In the genomic region with DNA sequence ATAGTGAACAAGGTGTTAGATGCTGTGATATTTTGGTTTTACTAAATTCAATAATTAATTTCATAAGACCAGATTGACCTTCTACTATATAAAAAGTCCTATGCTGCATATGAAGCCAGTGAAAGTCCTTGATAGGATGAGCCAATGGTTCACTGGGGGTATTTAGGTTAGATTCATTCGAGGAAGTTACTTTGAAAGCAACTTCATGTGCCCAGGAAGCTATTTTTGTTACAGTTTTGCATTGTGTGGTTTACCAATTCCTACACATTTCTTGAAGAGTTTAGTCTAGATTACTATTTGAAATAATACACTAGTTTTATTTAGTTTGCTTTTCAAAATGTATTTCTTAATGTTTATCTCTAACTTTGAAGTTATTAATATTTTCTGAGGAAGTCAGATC, we compare ENCODE assay signal across 17 cellular contexts. TPM values are rescaled to one million over a fixed set of nuclear protein-coding genes. Genes with fewer than 3 reads are reported as not detected.
DNase-seq lines count a peak whose midpoint lies in the region; ATAC-seq lines count a peak whose summit lies in the region.
"Had no signal": no experiment of that assay in that cellular context is flagged by ENCODE, and none has a peak within 500 bp of the region (broad histone marks: within the 10 kb centered on the region; RNA-seq: fewer than 3 reads in every experiment).

No MANE protein-coding gene starts in this region.

- no CpG with 5 or more reads among the region's 1 CpG for WGBS in neuronal stem cell (ENCODE audit: extremely low coverage in 2 of 2, insufficient read length in 2 of 2, insufficient replicate concordance in 1 of 2), 2 donors

- no peaks in the 10 kb centered on the region for H3K79me1 ChIP-seq in neuronal stem cell (ENCODE audit: low read depth, low read length)

- H3K27ac ChIP-seq in neuronal stem cell (replicated peaks; ENCODE audit: low read length) = no peak overlapping the region
- H3K27ac ChIP-seq: cardiac muscle cell, SJCRH30, vagina had no signal

- peaks cover 0 to 2% of the 10 kb centered on the region in 2 donors for H3K9me3 ChIP-seq in neuronal stem cell (replicated peaks in 1 of 2; ENCODE audit: control insufficient read depth in 2 of 2, insufficient read depth in 1 of 2, low read depth in 1 of 2, low read length in 2 of 2)
- H3K9me3 ChIP-seq: SJCRH30, vagina had no signal

- H2AK5ac ChIP-seq in neuronal stem cell (ENCODE audit: low read depth, low read length) = no peak overlapping the region

- ATAC-seq in GM18909 (IDR thresholded peaks at IDR 0.05; ENCODE audit: poor library complexity, unreplicated experiment) (peak; percentile 29), GM21529 (IDR thresholded peaks at IDR 0.05; ENCODE audit: unreplicated experiment) (peak; percentile 52), HG03064 (IDR thresholded peaks at IDR 0.05; ENCODE audit: low read depth, unreplicated experiment) (peak; percentile 26)
- ATAC-seq: activated naive CD8-positive, alpha-beta T cell treated with anti-CD3 and anti-CD28 coated beads, Interleukin-2, amount 50 U/mL, for 24 hours had no signal

- H2BK15ac ChIP-seq in neuronal stem cell (ENCODE audit: low read length) = no peak overlapping the region

- no peak overlapping the region for H2BK12ac ChIP-seq in neuronal stem cell (ENCODE audit: low read length)

- H2AFZ ChIP-seq in neuronal stem cell (ENCODE audit: low read length) = peak overlapping the region; percentile 18

- H3K14ac ChIP-seq in neuronal stem cell (ENCODE audit: low read length) = no peak overlapping the region

- DNase-seq in neuronal stem cell (ENCODE audit: low spot score) (no peak), NCI-H1105 treated with DMSO at 0.1 percent for 48 hours (lab: John Stamatoyannopoulos, UW) (no peak), NCI-H2081 (lab: John Stamatoyannopoulos, UW) (no peak), NCI-H2227 treated with DMSO at 0.1 percent for 48 hours (lab: John Stamatoyannopoulos, UW) (no peak)
- DNase-seq: DMS 273 treated with DMSO at 0.1 percent for 48 hours; effector memory CD4-positive, alpha-beta T cell; HCEC 1CT; stimulated activated naive CD4-positive, alpha-beta T cell treated with Interleukin-2 at 50 U/mL for 16 hours; T-helper 9 cell had no signal

- no peak overlapping the region for H4K91ac ChIP-seq in neuronal stem cell (ENCODE audit: low read depth, low read length, poor library complexity)

- H4K8ac ChIP-seq in neuronal stem cell (ENCODE audit: low read depth, low read length) = no peak overlapping the region

- peaks cover 1 to 4% of the 10 kb centered on the region in 2 donors for H3K4me1 ChIP-seq in neuronal stem cell (ENCODE audit: control insufficient read depth in 2 of 2, insufficient read depth in 1 of 2, low read depth in 1 of 2, low read length in 2 of 2)
- H3K4me1 ChIP-seq: SJCRH30, vagina had no signal

- no peak overlapping the region for H3K23ac ChIP-seq in neuronal stem cell (ENCODE audit: low read depth, low read length, poor library complexity)

- no peak overlapping the region for H2BK120ac ChIP-seq in neuronal stem cell (ENCODE audit: low read depth, low read length)

- H3K36me3 ChIP-seq in neuronal stem cell (replicated peaks in 1 of 2; ENCODE audit: control insufficient read depth in 2 of 2, insufficient read depth in 2 of 2, low read length in 2 of 2) = no peaks in the 10 kb centered on the region
- H3K36me3 ChIP-seq: cardiac muscle cell, SJCRH30, vagina had no signal

- no peak overlapping the region for H2BK5ac ChIP-seq in neuronal stem cell (ENCODE audit: low read length)

- H3K18ac ChIP-seq in neuronal stem cell (ENCODE audit: low read length) = no peak overlapping the region

- H3K4me3 ChIP-seq in neuronal stem cell (ENCODE audit: low read length in 2 of 2) = no peak overlapping the region
- H3K4me3 ChIP-seq: cardiac muscle cell, SJCRH30, vagina had no signal

- H3K4me2 ChIP-seq in neuronal stem cell (ENCODE audit: insufficient read depth, low read length, poor library complexity, severe bottlenecking) = no peak overlapping the region

- no peaks in the 10 kb centered on the region for H3K27me3 ChIP-seq in neuronal stem cell (ENCODE audit: control insufficient read depth in 3 of 3, insufficient read depth in 3 of 3, low read depth in 1 of 3, low read length in 3 of 3)
- H3K27me3 ChIP-seq: cardiac muscle cell, SJCRH30, vagina had no signal

- no peak overlapping the region for H3K4ac ChIP-seq in neuronal stem cell (ENCODE audit: low read length)

- H3K9ac ChIP-seq in neuronal stem cell (ENCODE audit: low read depth, low read length, poor library complexity) = no peak overlapping the region

RNA-seq across cellular contexts. Expression of gene RMST, which starts 58.5 kb away (rescaled TPM):
- polyA plus RNA-seq in neuronal stem cell (2013, experiment 1 of 2) = 13.8 TPM
- 12.8 TPM for polyA plus RNA-seq in neuronal stem cell (2013, experiment 2 of 2)
- polyA plus RNA-seq: BJ had no signal
